Comparison of ENCODE assay signal across 21 cellular contexts in genomic region chr2:10423400-10423774, GRCh38.
"Had no signal": no experiment of that assay in that cellular context is flagged by ENCODE, and none has a peak within 500 bp of the region (broad histone marks: within the 10 kb centered on the region; RNA-seq: fewer than 3 reads in every experiment).

No MANE protein-coding gene starts in this region.

- H3K27ac Mint-ChIP-seq: memory B cell; naive thymus-derived CD4-positive, alpha-beta T cell; neural progenitor cell; stimulated activated effector memory CD8-positive, alpha-beta T cell treated with anti-CD3 and anti-CD28 coated beads, Interleukin-12 subunit alpha, Interleukin-12 subunit beta, amount 100 ng/mL, for 72 hours had no signal

- H3K4me1 ChIP-seq: prostate gland, right atrium auricular region, tibial nerve, upper lobe of left lung had no signal

- H3K36me3 ChIP-seq: neural progenitor cell, prostate gland, thoracic aorta had no signal

- H3K27me3 ChIP-seq: dorsolateral prefrontal cortex, neural progenitor cell, right atrium auricular region, tibial nerve, upper lobe of left lung had no signal

- ATAC-seq: mucosa of descending colon; naive thymus-derived CD4-positive, alpha-beta T cell; sciatic nerve; stimulated activated effector memory CD8-positive, alpha-beta T cell treated with anti-CD3 and anti-CD28 coated beads, Interleukin-12 subunit alpha, Interleukin-12 subunit beta, amount 100 ng/mL, for 72 hours had no signal

- H2AFZ ChIP-seq: neural progenitor cell had no signal

- H3K27me3 Mint-ChIP-seq: memory B cell; naive thymus-derived CD4-positive, alpha-beta T cell had no signal

- H3K4me2 ChIP-seq: neural progenitor cell had no signal

- H3K9ac ChIP-seq: neural progenitor cell had no signal

- H3K27ac ChIP-seq: dorsolateral prefrontal cortex, neural progenitor cell, prostate gland, right atrium auricular region, thoracic aorta, tibial nerve, upper lobe of left lung had no signal

- H3K4me3 Mint-ChIP-seq: memory B cell; mesothelial cell of epicardium; naive thymus-derived CD4-positive, alpha-beta T cell; nephron; neural progenitor cell; stimulated activated effector memory CD8-positive, alpha-beta T cell treated with anti-CD3 and anti-CD28 coated beads, Interleukin-12 subunit alpha, Interleukin-12 subunit beta, amount 100 ng/mL, for 72 hours had no signal

- H3K4me3 ChIP-seq: dorsolateral prefrontal cortex, lung, mucosa of descending colon, neural progenitor cell, prostate gland, right atrium auricular region, smooth muscle cell, thoracic aorta, tibial nerve, upper lobe of left lung had no signal

- H3K9me3 ChIP-seq: mucosa of descending colon, prostate gland, right atrium auricular region, thoracic aorta, tibial nerve, upper lobe of left lung had no signal

- H3K4me1 Mint-ChIP-seq: naive thymus-derived CD4-positive, alpha-beta T cell; stimulated activated effector memory CD8-positive, alpha-beta T cell treated with anti-CD3 and anti-CD28 coated beads, Interleukin-12 subunit alpha, Interleukin-12 subunit beta, amount 100 ng/mL, for 72 hours had no signal

- DNase-seq: dorsolateral prefrontal cortex; effector CD4-positive, alpha-beta T cell; naive thymus-derived CD4-positive, alpha-beta T cell; nucleus accumbens; stimulated activated CD4-positive, alpha-beta T cell treated with anti-CD3 and anti-CD28 coated beads, Interleukin-2, amount 100 ng/mL, for 24 hours; stimulated activated CD4-positive, alpha-beta T cell treated with anti-CD3 and anti-CD28 coated beads, Interleukin-4, amount 100 ng/mL, for 24 hours; stimulated activated naive CD4-positive, alpha-beta T cell treated with Interleukin-2 at 50 U/mL for 16 hours; upper lobe of left lung had no signal

- H3K9me3 Mint-ChIP-seq: memory B cell; mesothelial cell of epicardium; naive thymus-derived CD4-positive, alpha-beta T cell; nephron; neural progenitor cell; stimulated activated effector memory CD8-positive, alpha-beta T cell treated with anti-CD3 and anti-CD28 coated beads, Interleukin-12 subunit alpha, Interleukin-12 subunit beta, amount 100 ng/mL, for 72 hours had no signal
